ENCODE assay signal across 1 cellular context in genomic region chr11:416051-416756, GRCh38.
TF ChIP-seq lines count a peak whose summit lies in the region.

No MANE protein-coding gene starts in this region.

TF ChIP-seq in GM23338, 12 proteins besides CTCF, POLR2A, EP300 and RAD21 (continued from another document):
- no peak for TF ChIP-seq ZNF462 (CRISPR knock-in tag; IDR thresholded peaks at IDR 0.05)
